1 cellular context compared by ENCODE assay signal in the genomic region with DNA sequence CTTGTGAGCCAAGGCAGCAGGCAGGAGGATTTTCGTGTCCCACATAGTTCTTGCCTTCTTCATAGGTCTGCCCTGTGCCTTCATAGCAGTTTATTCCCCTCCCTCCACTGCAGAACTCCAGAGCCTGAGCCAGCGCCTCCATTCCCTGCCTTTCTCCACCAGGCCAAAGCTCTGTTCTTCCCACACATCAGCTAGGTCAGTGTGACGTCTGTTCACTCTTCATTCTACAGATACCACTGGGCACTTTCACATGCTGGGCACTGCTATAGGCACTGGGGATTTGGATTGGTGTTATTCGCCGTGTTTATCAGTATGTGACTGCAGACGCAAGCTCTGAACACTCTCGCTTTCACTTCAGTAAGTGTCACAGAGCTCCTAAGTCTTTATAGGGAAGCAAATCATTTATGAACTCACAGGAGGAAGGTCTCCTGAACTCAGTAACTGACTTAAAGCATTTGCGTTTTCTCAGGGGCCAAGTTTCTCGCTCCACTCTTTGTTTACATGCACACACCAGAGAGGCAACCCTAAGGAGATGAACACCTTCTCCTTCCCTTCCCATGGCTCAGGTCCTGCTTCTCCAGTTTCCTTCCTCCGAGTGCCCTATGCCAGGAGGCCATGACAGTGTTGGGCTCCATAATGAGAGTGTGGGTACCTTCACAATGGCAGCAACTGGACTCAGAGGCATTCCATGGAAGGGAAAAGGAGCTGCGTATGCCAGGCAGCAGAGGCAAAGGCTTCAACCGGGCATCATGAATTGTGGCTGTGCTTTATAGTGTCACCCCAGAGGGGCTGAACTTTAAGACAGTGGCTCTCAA.
TF ChIP-seq lines count a peak whose summit lies in the region.

No MANE protein-coding gene starts in this region.

TF ChIP-seq in GM12878, 131 proteins besides CTCF, POLR2A, EP300 and RAD21:
- no peak for TF ChIP-seq TARDBP (IDR thresholded peaks at IDR 0.05; ENCODE audit: borderline replicate concordance)
- TF ChIP-seq RCOR1 (conservative IDR thresholded peaks at IDR 0.05; ENCODE audit: low read depth, low read length), result no peak
- TF ChIP-seq ATF7 (IDR thresholded peaks at IDR 0.05; ENCODE audit: low read depth), result no peak
